ENCODE assay signal across 21 cellular contexts in the genomic region with DNA sequence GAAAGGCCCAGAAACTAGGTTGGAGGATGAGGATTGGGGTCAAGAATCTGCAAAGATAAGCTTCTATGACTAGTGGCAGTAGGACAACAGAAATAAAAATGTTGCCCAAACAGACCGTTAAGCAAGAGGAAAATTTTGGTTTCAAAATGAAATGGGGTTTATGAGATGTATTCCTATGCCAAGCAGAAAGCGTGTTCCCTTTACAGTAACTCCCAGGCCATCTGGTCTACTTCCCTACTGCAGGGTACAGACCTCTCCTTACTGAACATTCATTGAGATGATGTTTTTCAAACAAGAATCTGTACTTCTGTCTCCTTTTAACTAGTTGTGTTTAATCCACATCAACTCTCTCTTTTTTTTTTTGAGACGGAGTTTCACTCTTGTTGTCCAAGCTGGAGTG. TPM values are rescaled to one million over a fixed set of nuclear protein-coding genes. Genes with fewer than 3 reads are reported as not detected.
A peak's percentile ranks its signal among the peaks of the same experiment; 100 is the strongest.
DNase-seq lines count a peak whose midpoint lies in the region; ATAC-seq lines count a peak whose summit lies in the region.
"Had no signal": no experiment of that assay in that cellular context is flagged by ENCODE, and none has a peak within 500 bp of the region (broad histone marks: within the 10 kb centered on the region; RNA-seq: fewer than 3 reads in every experiment).

No MANE protein-coding gene starts in this region.

- H3K27me3 Mint-ChIP-seq in activated CD8-positive, alpha-beta memory T cell treated with anti-CD3 and anti-CD28 coated beads, Interleukin-2, amount 10 ng/mL, durations not matched to agents 7 days and 5 days = peaks cover 26% of the 10 kb centered on the region
- H3K27me3 Mint-ChIP-seq: B cell; CD4-positive, alpha-beta T cell had no signal

- intact Hi-C loops in posterior vena cava (cut with DNase I) = no loop called here

- H3K27ac Mint-ChIP-seq in activated CD8-positive, alpha-beta memory T cell treated with anti-CD3 and anti-CD28 coated beads, Interleukin-2, amount 10 ng/mL, durations not matched to agents 7 days and 5 days = no peak overlapping the region
- H3K27ac Mint-ChIP-seq: B cell; CD4-positive, alpha-beta T cell; HFFc6 had no signal

- H3K9me3 Mint-ChIP-seq in activated CD8-positive, alpha-beta memory T cell treated with anti-CD3 and anti-CD28 coated beads, Interleukin-2, amount 10 ng/mL, durations not matched to agents 7 days and 5 days (ENCODE audit: low read depth) = no peaks in the 10 kb centered on the region
- H3K9me3 Mint-ChIP-seq: CD4-positive, alpha-beta T cell; HFFc6 had no signal

- CTCF ChIA-PET in activated CD8-positive, alpha-beta memory T cell treated with anti-CD3 and anti-CD28 coated beads, Interleukin-2, amount 10 ng/mL, durations not matched to agents 7 days and 5 days (lab: Charles Lee) = interaction anchor here (1.1 to 1.6 kb wide), 4 partner anchors 8 to 82 kb away, joined by 3 to 6 read pairs (median 3); no protein-coding TSS in a partner anchor

- H3K4me1 Mint-ChIP-seq in activated CD8-positive, alpha-beta memory T cell treated with anti-CD3 and anti-CD28 coated beads, Interleukin-2, amount 10 ng/mL, durations not matched to agents 7 days and 5 days = peaks cover under 1% of the 10 kb centered on the region

- H3K36me3 Mint-ChIP-seq in activated CD8-positive, alpha-beta memory T cell treated with anti-CD3 and anti-CD28 coated beads, Interleukin-2, amount 10 ng/mL, durations not matched to agents 7 days and 5 days = no peaks in the 10 kb centered on the region

- ATAC-seq in activated CD8-positive, alpha-beta memory T cell treated with anti-CD3 and anti-CD28 coated beads, Interleukin-2, amount 10 ng/mL, durations not matched to agents 7 days and 5 days = no peak
- ATAC-seq in GM21786 (IDR thresholded peaks at IDR 0.05; ENCODE audit: unreplicated experiment) = no peak

- no peak overlapping the region for H3K4me3 Mint-ChIP-seq in activated CD8-positive, alpha-beta memory T cell treated with anti-CD3 and anti-CD28 coated beads, Interleukin-2, amount 10 ng/mL, durations not matched to agents 7 days and 5 days
- H3K4me3 Mint-ChIP-seq: B cell; CD4-positive, alpha-beta T cell; HFFc6 had no signal

- peak; percentile 62 for DNase-seq in NOMO-1 treated with DMSO at 0.1 percent for 48 hours (lab: John Stamatoyannopoulos, UW; ENCODE audit: unreplicated experiment)
- no peak for DNase-seq in NOMO-1 treated with dmso at 0.1 percent for 144 hours (lab: John Stamatoyannopoulos, UW; ENCODE audit: unreplicated experiment)
- DNase-seq in NCI-H1694 (lab: John Stamatoyannopoulos, UW) = peak; percentile 53
- peak; percentile 56 for DNase-seq in cerebellar cortex (ENCODE audit: low spot score)
- peak; percentile 11 for DNase-seq in posterior vena cava (ENCODE audit: low spot score)
- DNase-seq in activated CD8-positive, alpha-beta memory T cell treated with anti-CD3 and anti-CD28 coated beads, Interleukin-2, amount 10 ng/mL, durations not matched to agents 7 days and 5 days = no peak
- no peak for DNase-seq in midbrain (lab: John Stamatoyannopoulos, UW)
- DNase-seq: Caco-2; CD4-positive, alpha-beta T cell; DMS53; EL; H7; HFFc6; NCI-H1048; NCI-H1436 treated with DMSO at 0.1 percent for 48 hours; NCI-H2081; NCI-H2171 treated with DMSO at 0.1 percent for 48 hours; NCI-H446 treated with DMSO at 0.1 percent for 48 hours; NCI-H69 had no signal

RNA-seq across cellular contexts. Expression of a gene that starts 20.5 kb away (rescaled TPM):
- 1 to 10 TPM; 1.7 to 4.4 TPM for total RNA-seq in posterior vena cava
- 1 to 10 TPM; 5.1 to 7.0 TPM for total RNA-seq in activated CD8-positive, alpha-beta memory T cell treated with anti-CD3 and anti-CD28 coated beads, Interleukin-2, amount 10 ng/mL, durations not matched to agents 7 days and 5 days
- total RNA-seq: Caco-2 had no signal

RNA-seq across cellular contexts. Expression of a gene that starts 24.1 kb away (rescaled TPM):
- 1 to 10 TPM; 1.4 to 1.8 TPM for total RNA-seq in posterior vena cava
- under 1 TPM; 0.19 to 0.79 TPM for total RNA-seq in activated CD8-positive, alpha-beta memory T cell treated with anti-CD3 and anti-CD28 coated beads, Interleukin-2, amount 10 ng/mL, durations not matched to agents 7 days and 5 days

Comparison
In these comparisons a context has a peak if more than half of its experiments do, and no peak if none do; other contexts are left out.
1. DNase-seq: peak in NOMO-1 treated with DMSO at 0.1 percent for 48 hours (single experiment), NCI-H1694 (single experiment), cerebellar cortex (single experiment) and posterior vena cava (single experiment); none in NOMO-1 treated with dmso at 0.1 percent for 144 hours (single experiment), activated CD8-positive, alpha-beta memory T cell treated with anti-CD3 and anti-CD28 coated beads, Interleukin-2, amount 10 ng/mL, durations not matched to agents 7 days and 5 days (single experiment) and midbrain (single experiment).